8 cellular contexts compared by ENCODE assay signal in the genomic region with DNA sequence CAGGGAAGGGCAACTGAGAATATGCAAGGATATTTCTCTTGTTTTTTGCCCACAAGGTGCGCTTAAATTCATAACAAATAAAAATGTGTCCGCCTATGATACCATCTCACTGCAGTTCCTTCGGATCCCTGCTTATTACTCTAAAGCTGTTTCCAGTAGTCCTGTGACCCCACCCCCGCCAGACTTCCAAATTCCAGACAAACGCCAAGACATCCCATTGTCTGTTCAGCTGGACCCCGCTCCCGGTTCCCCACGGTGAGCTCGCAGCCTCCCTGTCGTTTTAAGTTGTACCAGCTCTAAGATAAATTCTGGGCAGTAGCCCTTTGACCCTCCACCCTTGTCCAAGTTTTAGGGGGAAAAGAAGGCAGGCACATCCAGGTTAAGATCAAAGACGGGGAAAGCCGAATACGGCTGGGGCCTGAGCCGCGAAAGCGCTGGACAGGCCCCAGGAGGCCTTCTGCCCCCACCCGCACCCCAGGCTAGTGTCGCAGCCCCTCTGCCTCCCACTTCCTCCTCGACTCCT. TPM values are rescaled to one million over a fixed set of nuclear protein-coding genes. Genes with fewer than 3 reads are reported as not detected.
DNase-seq lines count a peak whose midpoint lies in the region; FAIRE-seq and TF ChIP-seq lines count a peak whose summit lies in the region.

No MANE protein-coding gene starts in this region.

- POLR2A ChIA-PET in AG04450 (lab: Yijun Ruan, JAX) (interaction anchor here (0.6 to 4.5 kb wide), 12 partner anchors 9 to 949 kb away, joined by 3 to 133 read pairs (median 6); partner anchors contain the start of genes COQ7 and RPS15A), PC-9 (lab: Charles Lee; ENCODE audit: unreplicated experiment) (interaction anchor here (0.6 to 1.4 kb wide), 7 partner anchors 9 to 650 kb away, joined by 3 to 25 read pairs (median 17); partner anchors contain the start of gene RPS15A)

- peaks cover 63% of the 10 kb centered on the region for H3K4me1 Mint-ChIP-seq in nephron

- peaks cover 22% of the 10 kb centered on the region for H3K36me3 ChIP-seq in PC-9 (ENCODE audit: low read depth)

- H3K9me2 ChIP-seq in PC-9 (ENCODE audit: insufficient read depth), result no peaks in the 10 kb centered on the region

- H3K4me3 ChIP-seq in AG04450 (ENCODE audit: low read depth, low read length), result peak overlapping the region; percentile 93
- peak overlapping the region; percentile 98 for H3K4me3 ChIP-seq in PC-9

- peaks cover 56% of the 10 kb centered on the region for H3K79me2 ChIP-seq in PC-9 (ENCODE audit: low read depth)

- H3K9me3 ChIP-seq in AG04450 (ENCODE audit: control insufficient read depth, insufficient read depth, low read length) (peaks cover 4% of the 10 kb centered on the region; the same call in 1 of the 2 replicates), PC-9 (ENCODE audit: insufficient read depth, low read depth) (no peaks in the 10 kb centered on the region)

- DNase-seq in AG04450 (ENCODE audit: low read depth, low spot score) (no peak), GM19239 (ENCODE audit: insufficient read length, low spot score) (no peak), PC-9 (no peak), epithelial cell of prostate (ENCODE audit: low read depth, low spot score) (no peak), NCI-H128 (lab: John Stamatoyannopoulos, UW; ENCODE audit: unreplicated experiment) (no peak), NCI-H510A (lab: John Stamatoyannopoulos, UW) (no peak)
- DNase-seq in stimulated activated CD4-positive, alpha-beta T cell treated with anti-CD3 and anti-CD28 coated beads, Interleukin-15, amount 100 ng/mL, for 24 hours, result no peak

- peaks cover 48% of the 10 kb centered on the region for H3K4me1 ChIP-seq in PC-9 (replicated peaks; ENCODE audit: insufficient read depth)

- H4K20me1 ChIP-seq in PC-9 (ENCODE audit: insufficient read depth), result peaks cover 31% of the 10 kb centered on the region

- H3K27ac ChIP-seq in AG04450 (ENCODE audit: low read depth, low read length) (peak overlapping the region; percentile 77), PC-9 (peak overlapping the region; percentile 85), epithelial cell of prostate (peak overlapping the region; percentile 74)

- H3K27ac Mint-ChIP-seq in nephron, result peak overlapping the region; percentile 64 to 95 (median 94)

- H3K36me3 Mint-ChIP-seq in nephron (ENCODE audit: low read depth), result peaks cover 19% of the 10 kb centered on the region

- no peaks in the 10 kb centered on the region for H3K27me3 ChIP-seq in AG04450 (ENCODE audit: control insufficient read depth, insufficient read depth, low read length)
- H3K27me3 ChIP-seq in PC-9 (ENCODE audit: insufficient read depth, low read depth), result no peaks in the 10 kb centered on the region

- H3F3A ChIP-seq in PC-9 (ENCODE audit: insufficient read depth, low read depth), result peaks cover 46% of the 10 kb centered on the region

- no peak for TF ChIP-seq CTCF in AG04450 (IDR thresholded peaks at IDR 0.05; ENCODE audit: low read depth, low read length)
- no peak for TF ChIP-seq CTCF in PC-9 (conservative IDR thresholded peaks at IDR 0.05)
- no peak for TF ChIP-seq CTCF in nephron (IDR thresholded peaks at IDR 0.05; ENCODE audit: unreplicated experiment in 3 of 3)

- FAIRE-seq in GM19239 (lab: Jason Lieb, UNC), result peak; percentile 56

- peak overlapping the region; percentile 98 for H3K4me2 ChIP-seq in PC-9

- intact Hi-C loops in PC-9 (cut with micrococcal nuclease; ENCODE audit: unreplicated experiment), result loop anchor here (1.0 to 5.0 kb wide), 7 partner anchors 10 to 722 kb away; partner anchors contain the start of genes CCP110, COQ7, GDE1 and RPS15A

- H3K4me3 Mint-ChIP-seq in nephron, result peak overlapping the region; percentile 93 to 98 (median 94)

- H2AFZ ChIP-seq in PC-9, result peak overlapping the region; percentile 81

- H3K27me3 Mint-ChIP-seq in nephron (ENCODE audit: low read depth), result no peaks in the 10 kb centered on the region

- CTCF ChIA-PET in AG04450 (lab: Charles Lee) (interaction anchor here (0.6 to 2.7 kb wide), 40 partner anchors 9 to 702 kb away, joined by 3 to 54 read pairs (median 5); partner anchors contain the start of genes RPS15A and TMC7), PC-9 (lab: Charles Lee) (interaction anchor here (0.6 to 1.4 kb wide), 5 partner anchors 9 to 576 kb away, joined by 3 to 10 read pairs (median 5); partner anchors contain the start of genes RPS15A and TMC7)

- BruUV-seq in PC-9 (replicated peaks; lab: Mats Ljungman, UMichigan), result TSS peak; percentile 39

- H3K9me3 Mint-ChIP-seq in nephron, result no peaks in the 10 kb centered on the region

RNA-seq across cellular contexts. Expression of gene ARL6IP1, which starts 0.6 kb away (rescaled TPM):
- 129 and 155 TPM in 2 replicates for polyA plus RNA-seq in AG04450 (2011; rRNA removed)
- 228 and 232 TPM in 2 replicates for polyA minus RNA-seq in AG04450 (2011; rRNA and poly(A)+ RNA removed)
- 294 and 338 TPM in 2 replicates for total RNA-seq in PC-9 (2021)

RNA-seq across cellular contexts. Expression of gene RPS15A, which starts 10.6 kb away (rescaled TPM):
- polyA plus RNA-seq in AG04450 (2011; rRNA removed), result 3,840 and 3,917 TPM in 2 replicates
- 678 and 713 TPM in 2 replicates for polyA minus RNA-seq in AG04450 (2011; rRNA and poly(A)+ RNA removed)
- total RNA-seq in PC-9 (2021), result 1,449 and 1,977 TPM in 2 replicates
